In the genomic region with DNA sequence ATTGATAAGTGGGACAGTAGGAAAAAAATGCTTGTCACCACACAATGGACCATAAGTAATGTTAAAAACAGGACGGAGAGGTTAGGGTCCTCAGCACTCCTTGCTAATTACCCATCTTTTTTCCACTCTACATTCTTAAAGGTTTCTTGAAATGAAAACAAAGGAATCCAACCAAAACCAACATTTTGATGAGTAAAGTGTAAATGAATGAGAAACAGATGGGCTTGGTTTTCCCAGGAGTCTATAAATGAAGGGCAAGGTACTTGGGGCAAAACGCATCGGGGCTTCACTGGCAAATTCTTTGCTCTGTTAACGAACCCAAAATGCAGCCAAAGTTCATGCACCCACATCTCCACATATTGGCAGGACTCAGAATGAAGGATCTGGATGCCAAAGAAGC, we compare ENCODE assay signal across 13 cellular contexts.
"Had no signal": no experiment of that assay in that cellular context is flagged by ENCODE, and none has a peak within 500 bp of the region (broad histone marks: within the 10 kb centered on the region; RNA-seq: fewer than 3 reads in every experiment).

No MANE protein-coding gene starts in this region.

- DNase-seq: activated T-cell treated with anti-CD3 and anti-CD28 coated beads, Interleukin-2, amount 50 U/mL, for 1 hour; amygdala; gastrocnemius medialis; heart right ventricle; left lung; stimulated activated CD4-positive, alpha-beta T cell treated with anti-CD3 and anti-CD28 coated beads, Interleukin-4, amount 100 ng/mL, for 4 hours; stimulated activated naive CD8-positive, alpha-beta T cell treated with anti-CD3 and anti-CD28 coated beads, Interleukin-15, amount 100 ng/mL, for 72 hours; testis had no signal

- H3K9me3 ChIP-seq: breast epithelium, esophagus muscularis mucosa, gastrocnemius medialis, testis had no signal

- H3K9me3 Mint-ChIP-seq: stimulated activated naive CD8-positive, alpha-beta T cell treated with anti-CD3 and anti-CD28 coated beads, Interleukin-15, amount 100 ng/mL, for 72 hours; T-helper 2 cell treated with Interferon-gamma antibody and Interleukin-4, amounts not matched to agents 5 μg/mL and 100 μg/mL, for 36 hours had no signal

- FAIRE-seq: keratinocyte had no signal

- H3K4me3 Mint-ChIP-seq: activated naive CD4-positive, alpha-beta T cell treated with anti-CD3 and anti-CD28 coated beads, Interleukin-2, amount 50 U/mL, for 24 hours; stimulated activated naive CD8-positive, alpha-beta T cell treated with anti-CD3 and anti-CD28 coated beads, Interleukin-15, amount 100 ng/mL, for 72 hours; T-helper 2 cell treated with Interferon-gamma antibody and Interleukin-4, amounts not matched to agents 5 μg/mL and 100 μg/mL, for 36 hours had no signal

- H3K27me3 Mint-ChIP-seq: stimulated activated naive CD8-positive, alpha-beta T cell treated with anti-CD3 and anti-CD28 coated beads, Interleukin-15, amount 100 ng/mL, for 72 hours had no signal

- H3K4me1 Mint-ChIP-seq: activated naive CD4-positive, alpha-beta T cell treated with anti-CD3 and anti-CD28 coated beads, Interleukin-2, amount 50 U/mL, for 24 hours; stimulated activated naive CD8-positive, alpha-beta T cell treated with anti-CD3 and anti-CD28 coated beads, Interleukin-15, amount 100 ng/mL, for 72 hours had no signal

- H3K4me3 ChIP-seq: breast epithelium, esophagus muscularis mucosa, gastrocnemius medialis, heart right ventricle, left lung, testis had no signal

- H3K4me1 ChIP-seq: breast epithelium, esophagus muscularis mucosa, gastrocnemius medialis, left lung, testis had no signal

- ATAC-seq: gastrocnemius medialis; left lung; stimulated activated naive CD8-positive, alpha-beta T cell treated with anti-CD3 and anti-CD28 coated beads, Interleukin-15, amount 100 ng/mL, for 72 hours had no signal

- H3K27ac Mint-ChIP-seq: activated naive CD4-positive, alpha-beta T cell treated with anti-CD3 and anti-CD28 coated beads, Interleukin-2, amount 50 U/mL, for 24 hours; stimulated activated naive CD8-positive, alpha-beta T cell treated with anti-CD3 and anti-CD28 coated beads, Interleukin-15, amount 100 ng/mL, for 72 hours; T-helper 2 cell treated with Interferon-gamma antibody and Interleukin-4, amounts not matched to agents 5 μg/mL and 100 μg/mL, for 36 hours had no signal

- H3K36me3 Mint-ChIP-seq: activated naive CD4-positive, alpha-beta T cell treated with anti-CD3 and anti-CD28 coated beads, Interleukin-2, amount 50 U/mL, for 24 hours had no signal

- H3K27ac ChIP-seq: gastrocnemius medialis, testis had no signal

- H3K27me3 ChIP-seq: breast epithelium, esophagus muscularis mucosa, gastrocnemius medialis, heart right ventricle, left lung, testis had no signal

- H3K36me3 ChIP-seq: breast epithelium, esophagus muscularis mucosa, gastrocnemius medialis, heart right ventricle, left lung had no signal
